Comparison of ENCODE assay signal across 14 cellular contexts in genomic region chr9:91555132-91555531, GRCh38.
"Had no signal": no experiment of that assay in that cellular context is flagged by ENCODE, and none has a peak within 500 bp of the region (broad histone marks: within the 10 kb centered on the region; RNA-seq: fewer than 3 reads in every experiment).

No MANE protein-coding gene starts in this region.

- H3K27me3 ChIP-seq: cardiac muscle cell, right atrium auricular region, transverse colon had no signal

- H3K9me3 ChIP-seq: lower lobe of right lung, right atrium auricular region, transverse colon had no signal

- H3K27ac ChIP-seq: cardiac muscle cell, lower lobe of right lung, right atrium auricular region, transverse colon had no signal

- DNase-seq: activated CD4-positive, alpha-beta T cell treated with anti-CD3 and anti-CD28 coated beads for 4 hours; activated CD8-positive, alpha-beta T cell treated with anti-CD3 and anti-CD28 coated beads, Interleukin-2, amount 10 ng/mL, durations not matched to agents 7 days and 5 days; activated naive CD4-positive, alpha-beta T cell treated with anti-CD3 and anti-CD28 coated beads, Interleukin-2, amount 50 U/mL, for 16 hours; amniotic stem cell; hypothalamus; left cardiac atrium; lower lobe of right lung; naive thymus-derived CD4-positive, alpha-beta T cell; substantia nigra; T-helper 9 cell; transverse colon had no signal

- H3K36me3 ChIP-seq: cardiac muscle cell, lower lobe of right lung, right atrium auricular region, transverse colon had no signal

- H3K4me3 ChIP-seq: cardiac muscle cell, lower lobe of right lung, right atrium auricular region, smooth muscle cell, transverse colon had no signal
